In genomic region chr7:41916450-41916927, GRCh38 we compare ENCODE assay signal across 11 cellular contexts.
DNase-seq lines count a peak whose midpoint lies in the region; ATAC-seq and TF ChIP-seq lines count a peak whose summit lies in the region.
"Had no signal": no experiment of that assay in that cellular context is flagged by ENCODE, and none has a peak within 500 bp of the region (broad histone marks: within the 10 kb centered on the region; RNA-seq: fewer than 3 reads in every experiment).

No MANE protein-coding gene starts in this region.

- TF ChIP-seq CTCF in SK-N-SH (IDR thresholded peaks at IDR 0.05), result no peak

- TF ChIP-seq EP300 in SK-N-SH (IDR thresholded peaks at IDR 0.05; ENCODE audit: borderline replicate concordance in 1 of 2, low read depth in 1 of 2, low read length in 1 of 2), result peak; percentile 79 to 100

- H3K36me3 ChIP-seq in SK-N-SH (replicated peaks in 1 of 2; ENCODE audit: control insufficient read depth in 1 of 2, insufficient read depth in 2 of 2, low read length in 1 of 2) (no peaks in the 10 kb centered on the region), HAP-1 (replicated peaks) (no peaks in the 10 kb centered on the region)

- no peak for TF ChIP-seq RAD21 in SK-N-SH (IDR thresholded peaks at IDR 0.05; ENCODE audit: low read length)

- CTCF ChIA-PET in SK-N-SH (lab: Yijun Ruan, JAX), result interaction anchor here (1.7 kb wide), 1 partner anchor 24 kb away, joined by 13 read pairs; no protein-coding TSS in a partner anchor

- 1% methylated on average over 5 of the region's 5 CpGs for WGBS in SK-N-SH (ENCODE audit: low lambda C conversion rate)

- in situ Hi-C loops in HAP-1 (cut with MboI; ENCODE audit: low sequenced_read_pairs), result no loop called here

- no peak overlapping the region for H2AFZ ChIP-seq in SK-N-SH (ENCODE audit: low read depth)

- H3K27ac ChIP-seq in SK-N-SH (ENCODE audit: low read depth in 2 of 2, low read length in 1 of 2), result peak overlapping the region; percentile 92 to 98

- H3K27me3 ChIP-seq in SK-N-SH (ENCODE audit: insufficient read depth) (no peaks in the 10 kb centered on the region), HAP-1 (ENCODE audit: low read depth) (no peaks in the 10 kb centered on the region)

- peak overlapping the region; percentile 57 for H3K4me2 ChIP-seq in SK-N-SH

- H3K79me2 ChIP-seq in SK-N-SH (ENCODE audit: insufficient read depth), result no peaks in the 10 kb centered on the region

- POLR2A ChIA-PET in SK-N-SH (lab: Yijun Ruan, JAX), result no interaction called here

- no peak overlapping the region for H3K4me3 ChIP-seq in SK-N-SH (ENCODE audit: low read depth in 2 of 2, low read length in 1 of 2)
- no peak overlapping the region for H3K4me3 ChIP-seq in HAP-1
- H3K4me3 ChIP-seq: skin epidermis had no signal

- peak; percentile 74 for DNase-seq in GM03348 (ENCODE audit: low spot score)
- DNase-seq in SK-N-SH, result no peak
- DNase-seq in fibroblast of peridontal ligament (ENCODE audit: extremely low read depth), result peak; percentile 97
- no peak for DNase-seq in sciatic nerve (ENCODE audit: low spot score)
- no peak for DNase-seq in HAP-1 (ENCODE audit: low spot score in 2 of 2)
- DNase-seq: DND-41, T-helper 9 cell had no signal

- H3K9ac ChIP-seq in SK-N-SH, result peak overlapping the region; percentile 68

- no peaks in the 10 kb centered on the region for H4K20me1 ChIP-seq in SK-N-SH (ENCODE audit: insufficient read depth)

- intact Hi-C loops in sciatic nerve (cut with DNase I), result no loop called here

- H3F3A ChIP-seq in SK-N-SH (replicated peaks; ENCODE audit: insufficient read depth), result peaks cover 63% of the 10 kb centered on the region

- no peaks in the 10 kb centered on the region for H3K9me3 ChIP-seq in SK-N-SH
- no peaks in the 10 kb centered on the region for H3K9me3 ChIP-seq in HAP-1

- no peaks in the 10 kb centered on the region for H3K9me2 ChIP-seq in SK-N-SH

- ATAC-seq in sciatic nerve (peak; percentile 94), HG02623 (IDR thresholded peaks at IDR 0.05; ENCODE audit: unreplicated experiment) (no peak), HG03196 (IDR thresholded peaks at IDR 0.05; ENCODE audit: unreplicated experiment) (no peak), GM18502 (IDR thresholded peaks at IDR 0.05; ENCODE audit: poor library complexity, unreplicated experiment) (no peak)

- H3K4me1 ChIP-seq in SK-N-SH (ENCODE audit: control insufficient read depth in 1 of 2, insufficient read depth in 2 of 2, low read depth in 1 of 2, low read length in 1 of 2) (peaks cover 6 to 49% of the 10 kb centered on the region in 2 experiments), HAP-1 (no peaks in the 10 kb centered on the region)

TF ChIP-seq in SK-N-SH, 30 proteins besides CTCF, POLR2A, EP300 and RAD21 (continues in another document):
- peak; percentile 100 for TF ChIP-seq TEAD4 (IDR thresholded peaks at IDR 0.05; ENCODE audit: borderline replicate concordance, insufficient read depth)
- TF ChIP-seq USF1 (IDR thresholded peaks at IDR 0.05; ENCODE audit: borderline replicate concordance, low read depth), result peak; percentile 42; the same call in 1 of the 2 replicates
- peak; percentile 98 for TF ChIP-seq PBX3 (IDR thresholded peaks at IDR 0.05)
- TF ChIP-seq RFX5 (IDR thresholded peaks at IDR 0.05; ENCODE audit: low read length), result no peak
- TF ChIP-seq MXI1 (IDR thresholded peaks at IDR 0.05; ENCODE audit: low read depth, low read length), result no peak
- peak; percentile 100 for TF ChIP-seq TCF12 (IDR thresholded peaks at IDR 0.05)
- TF ChIP-seq GATA2 (CRISPR knock-in tag; IDR thresholded peaks at IDR 0.05), result no peak
- peak; percentile 65 for TF ChIP-seq ELF1 (IDR thresholded peaks at IDR 0.05)
- TF ChIP-seq EZH2phosphoT487 (IDR thresholded peaks at IDR 0.05; ENCODE audit: borderline replicate concordance, low read depth), result no peak
- no peak for TF ChIP-seq IRF3 (IDR thresholded peaks at IDR 0.05; ENCODE audit: low read depth, low read length)
- TF ChIP-seq YY1 (IDR thresholded peaks at IDR 0.05; ENCODE audit: low read depth), result peak; percentile 67; the same call in 1 of the 2 replicates
- peak; percentile 98 for TF ChIP-seq RXRA (IDR thresholded peaks at IDR 0.05; ENCODE audit: borderline replicate concordance, low read depth)
- TF ChIP-seq NFIC (IDR thresholded peaks at IDR 0.05; ENCODE audit: borderline replicate concordance), result peak; percentile 98
- TF ChIP-seq SMC3 (IDR thresholded peaks at IDR 0.05; ENCODE audit: low read depth, low read length), result no peak
- TF ChIP-seq TAF1 (IDR thresholded peaks at IDR 0.05; ENCODE audit: borderline replicate concordance, low read depth, low read length), result 0 out of 2 replicates have a peak, but pooled peaks have one; percentile 61
- peak; percentile 92 for TF ChIP-seq ZBTB33 (IDR thresholded peaks at IDR 0.05; ENCODE audit: borderline replicate concordance, low read depth)
- 0 out of 2 replicates have a peak, but pooled peaks have one; percentile 30 for TF ChIP-seq REST (IDR thresholded peaks at IDR 0.05; ENCODE audit: low read depth, low read length)
- TF ChIP-seq GABPA (IDR thresholded peaks at IDR 0.05; ENCODE audit: low read depth), result no peak; the same call in 1 of the 2 replicates
- TF ChIP-seq FOXM1 (IDR thresholded peaks at IDR 0.05; ENCODE audit: low read depth), result peak; percentile 100
- peak; percentile 92 for TF ChIP-seq MAX (IDR thresholded peaks at IDR 0.05; ENCODE audit: low read depth)
- peak; percentile 100 for TF ChIP-seq JUND (IDR thresholded peaks at IDR 0.05)

Comparison
In these comparisons a context has a peak if more than half of its experiments do, and no peak if none do; other contexts are left out.
1. DNase-seq: peak in GM03348 (single experiment) and fibroblast of peridontal ligament (single experiment); none in SK-N-SH (single experiment), sciatic nerve (single experiment) and HAP-1 (0 of 2).